ENCODE assay signal across 8 cellular contexts in genomic region chr10:96043157-96043894, GRCh38. TPM values are rescaled to one million over a fixed set of nuclear protein-coding genes. Genes with fewer than 3 reads are reported as not detected.
A peak's percentile ranks its signal among the peaks of the same experiment; 100 is the strongest.
DNase-seq lines count a peak whose midpoint lies in the region; ATAC-seq, FAIRE-seq and TF ChIP-seq lines count a peak whose summit lies in the region.

CCNJ (plus strand) TSS chr10:96043583; CDS start chr10:96044394, 811 bp downstream.

- H3K9me3 ChIP-seq in right cardiac atrium (ENCODE audit: control insufficient read depth, low read length) = no peaks in the 10 kb centered on the region
- H3K9me3 ChIP-seq in psoas muscle = no peaks in the 10 kb centered on the region

- peak; percentile 12 for TF ChIP-seq CTCF in psoas muscle (IDR thresholded peaks at IDR 0.05)

- peak within 1 kb of the TSS; percentile 32 for H3K27ac ChIP-seq in right cardiac atrium (ENCODE audit: low read length)
- peak within 1 kb of the TSS; percentile 77 for H3K27ac ChIP-seq in psoas muscle
- peak within 1 kb of the TSS; percentile 78 for H3K27ac ChIP-seq in urinary bladder (ENCODE audit: low read depth)

- H3K36me3 ChIP-seq in psoas muscle (ENCODE audit: insufficient read depth in 1 of 2, low read depth in 1 of 2) (peaks cover 3 to 16% of the 10 kb centered on the region in 2 donors), urinary bladder (ENCODE audit: insufficient read depth) (no peaks in the 10 kb centered on the region)

- peak; percentile 58; the same call in 1 of the 2 replicates for TF ChIP-seq POLR2A in GM12891 (IDR thresholded peaks at IDR 0.05; ENCODE audit: low read depth, low read length)

- FAIRE-seq in GM12891 (lab: Jason Lieb, UNC) = peak; percentile 96

- peak; percentile 95 for DNase-seq in GM12891 (ENCODE audit: insufficient read length, low spot score)
- peak; percentile 62 for DNase-seq in NCI-H1105 (lab: John Stamatoyannopoulos, UW)
- DNase-seq in T-helper 1 cell = peak; percentile 61 to 83 (median 72)
- DNase-seq in amygdala (lab: John Stamatoyannopoulos, UW) = peak in 55 of 56 donors; percentile 12 to 87 (median 67)
- DNase-seq in right cardiac atrium = peak; percentile 92 to 96 (median 95)
- DNase-seq in psoas muscle = peak; percentile 89 to 94

- no peaks in the 10 kb centered on the region for H3K27me3 ChIP-seq in right cardiac atrium (ENCODE audit: control insufficient read depth, insufficient read depth)
- H3K27me3 ChIP-seq in psoas muscle (ENCODE audit: insufficient read depth in 3 of 3, low read length in 2 of 3) = no peaks in the 10 kb centered on the region

- ATAC-seq in HG02642 (IDR thresholded peaks at IDR 0.05; ENCODE audit: poor library complexity, unreplicated experiment) (peak; percentile 89), right cardiac atrium (peak; percentile 97 to 98), psoas muscle (peak; percentile 97 to 99 (median 98))

- intact Hi-C loops in right cardiac atrium (cut with DNase I) = no loop called here
- intact Hi-C loops in psoas muscle (cut with DNase I) = loop anchor here in 1 of 2 donors (5.0 kb wide), 1 partner anchor 49 kb away; no protein-coding TSS in a partner anchor

- under 1% methylated on average over 87 of the region's 87 CpGs for WGBS in right cardiac atrium
- WGBS in psoas muscle, 3 donors = 0% methylated on average over 55 to 87 of the region's 87 CpGs
- WGBS in urinary bladder = under 1% methylated on average over 87 of the region's 87 CpGs

- no peaks in the 10 kb centered on the region for H3K4me1 ChIP-seq in right cardiac atrium (ENCODE audit: control insufficient read depth, insufficient read depth, low read length)
- peaks cover 15% of the 10 kb centered on the region for H3K4me1 ChIP-seq in psoas muscle
- no peaks in the 10 kb centered on the region for H3K4me1 ChIP-seq in urinary bladder (ENCODE audit: insufficient read depth)

- peak within 1 kb of the TSS; percentile 64 for H3K4me3 ChIP-seq in right cardiac atrium (ENCODE audit: low read length)
- peak within 1 kb of the TSS; percentile 93 for H3K4me3 ChIP-seq in psoas muscle
- peak within 1 kb of the TSS; percentile 82 for H3K4me3 ChIP-seq in urinary bladder (ENCODE audit: low read depth, low read length)

TF ChIP-seq in GM12891, 5 proteins besides CTCF, POLR2A, EP300 and RAD21:
- 0 out of 2 replicates have a peak, but pooled peaks have one; percentile 28 for TF ChIP-seq TAF1 (IDR thresholded peaks at IDR 0.05; ENCODE audit: low read depth, low read length)
- TF ChIP-seq SPI1 (IDR thresholded peaks at IDR 0.05; ENCODE audit: low read depth, low read length) = no peak
- peak; percentile 7; the same call in 1 of the 2 replicates for TF ChIP-seq POLR2AphosphoS5 (IDR thresholded peaks at IDR 0.05; ENCODE audit: low read depth, low read length)
- no peak for TF ChIP-seq PAX5 (IDR thresholded peaks at IDR 0.05; ENCODE audit: insufficient read depth, low read length, severe bottlenecking)
- TF ChIP-seq POU2F2 (IDR thresholded peaks at IDR 0.05; ENCODE audit: low read depth, low read length) = no peak; the same call in 1 of the 2 replicates

RNA-seq across cellular contexts. Expression of gene CCNJ, which starts in this region (rescaled TPM):
- polyA plus RNA-seq in GM12891 (2012; ENCODE audit: low read depth, missing spikeins) = 2.1 TPM
- total RNA-seq in right cardiac atrium (1 to 10 TPM; 2.9 to 3.9 (median 3.3) TPM), psoas muscle (1 to 10 TPM; 3.8 to 5.7 (median 5.2) TPM), urinary bladder (7.3 TPM)
- polyA plus RNA-seq in right cardiac atrium (1.8 TPM), psoas muscle (1 to 10 TPM; 2.0 to 8.4 (median 4.0) TPM), urinary bladder (3.5 TPM)

Comparison
In these comparisons a context has a peak if more than half of its experiments do, and no peak if none do; other contexts are left out.
1. Peak in every context shown above with its lines: DNase-seq, ATAC-seq, H3K4me3 ChIP-seq and H3K27ac ChIP-seq.